Comparison of ENCODE assay signal across 11 cellular contexts in genomic region chr2:218329826-218330651, GRCh38. TPM values are rescaled to one million over a fixed set of nuclear protein-coding genes. Genes with fewer than 3 reads are reported as not detected.
DNase-seq lines count a peak whose midpoint lies in the region; ATAC-seq and TF ChIP-seq lines count a peak whose summit lies in the region.
"Had no signal": no experiment of that assay in that cellular context is flagged by ENCODE, and none has a peak within 500 bp of the region (broad histone marks: within the 10 kb centered on the region; RNA-seq: fewer than 3 reads in every experiment).

No MANE protein-coding gene starts in this region.

- ATAC-seq in HG02973 (IDR thresholded peaks at IDR 0.05; ENCODE audit: unreplicated experiment) = peak; percentile 44
- ATAC-seq: activated naive CD4-positive, alpha-beta T cell treated with anti-CD3 and anti-CD28 coated beads, Interleukin-2, amount 50 U/mL, for 72 hours; T-helper 17 cell had no signal

- no peak overlapping the region for H3K4me3 Mint-ChIP-seq in activated CD4-positive, alpha-beta T cell treated with anti-CD3 and anti-CD28 coated beads, Interleukin-2, amount 10 ng/mL, durations not matched to agents 7 days and 5 days
- H3K4me3 Mint-ChIP-seq: T-helper 17 cell had no signal

- intact Hi-C loops in esophagus muscularis mucosa (cut with DNase I) = no loop called here

- TF ChIP-seq CTCF in esophagus muscularis mucosa (IDR thresholded peaks at IDR 0.05) = no peak
- TF ChIP-seq CTCF in tibial nerve (IDR thresholded peaks at IDR 0.05) = no peak

- H3K27ac ChIP-seq in esophagus muscularis mucosa (replicated peaks in 1 of 4) (no peak overlapping the region), tibial nerve (peak overlapping the region in 3 of 4 donors; percentile 19 to 58 (median 47))

- no peaks in the 10 kb centered on the region for H3K36me3 Mint-ChIP-seq in activated CD4-positive, alpha-beta T cell treated with anti-CD3 and anti-CD28 coated beads, Interleukin-2, amount 10 ng/mL, durations not matched to agents 7 days and 5 days (ENCODE audit: low read depth)
- H3K36me3 Mint-ChIP-seq: activated naive CD4-positive, alpha-beta T cell treated with anti-CD3 and anti-CD28 coated beads, Interleukin-2, amount 50 U/mL, for 72 hours had no signal

- WGBS in esophagus muscularis mucosa = 77% methylated on average over 3 of the region's 8 CpGs
- WGBS in tibial nerve, 2 donors = 43 to 52% methylated on average over 8 of the region's 8 CpGs

- TF ChIP-seq EP300 in esophagus muscularis mucosa (IDR thresholded peaks at IDR 0.05) (no peak), tibial nerve (IDR thresholded peaks at IDR 0.05) (no peak)

- H3K4me1 Mint-ChIP-seq in activated CD4-positive, alpha-beta T cell treated with anti-CD3 and anti-CD28 coated beads, Interleukin-2, amount 10 ng/mL, durations not matched to agents 7 days and 5 days = peaks cover 19% of the 10 kb centered on the region

- no peak for DNase-seq in activated CD4-positive, alpha-beta T cell treated with anti-CD3 and anti-CD28 coated beads, Interleukin-2, amount 10 ng/mL, durations not matched to agents 7 days and 5 days
- DNase-seq in activated CD4-positive, alpha-beta T cell treated with anti-CD3 and anti-CD28 coated beads for 4 hours = no peak
- DNase-seq in esophagus muscularis mucosa (ENCODE audit: extremely low spot score) (peak; percentile 81), tibial nerve (ENCODE audit: low spot score in 2 of 2) (no peak), HuH-7.5 (ENCODE audit: low spot score) (no peak), cerebellum (ENCODE audit: low spot score) (no peak), H7 (no peak)
- DNase-seq: NCI-H1092 treated with DMSO at 0.1 percent for 48 hours, T-helper 17 cell had no signal

- H3K27me3 ChIP-seq in esophagus muscularis mucosa = no peaks in the 10 kb centered on the region
- no peaks in the 10 kb centered on the region for H3K27me3 ChIP-seq in tibial nerve
- no peaks in the 10 kb centered on the region for H3K27me3 ChIP-seq in H7 (ENCODE audit: control insufficient read depth, insufficient read depth, low read length)

- H3K4me1 ChIP-seq in esophagus muscularis mucosa = peaks cover 0 to 8% (median 0%) of the 10 kb centered on the region in 4 donors
- peaks cover 0 to 42% (median 7%) of the 10 kb centered on the region in 4 donors for H3K4me1 ChIP-seq in tibial nerve

- POLR2A ChIA-PET in activated CD4-positive, alpha-beta T cell treated with anti-CD3 and anti-CD28 coated beads, Interleukin-2, amount 10 ng/mL, durations not matched to agents 7 days and 5 days (lab: Charles Lee) = interaction anchor here (0.6 kb wide), 1 partner anchor 114 kb away, joined by 3 read pairs; no protein-coding TSS in a partner anchor

- H3K36me3 ChIP-seq in esophagus muscularis mucosa (no peaks in the 10 kb centered on the region), tibial nerve (no peaks in the 10 kb centered on the region), H7 (replicated peaks; ENCODE audit: control insufficient read depth, insufficient read depth, low read length) (no peaks in the 10 kb centered on the region; the same call in 1 of the 2 replicates)

- H3K4me3 ChIP-seq in esophagus muscularis mucosa (no peak overlapping the region), tibial nerve (no peak overlapping the region), H7 (ENCODE audit: insufficient read depth, low read depth, low read length) (no peak overlapping the region)

- H3K9me3 Mint-ChIP-seq in activated CD4-positive, alpha-beta T cell treated with anti-CD3 and anti-CD28 coated beads, Interleukin-2, amount 10 ng/mL, durations not matched to agents 7 days and 5 days = no peaks in the 10 kb centered on the region
- H3K9me3 Mint-ChIP-seq: activated naive CD4-positive, alpha-beta T cell treated with anti-CD3 and anti-CD28 coated beads, Interleukin-2, amount 50 U/mL, for 72 hours had no signal

- H3K27ac Mint-ChIP-seq in activated CD4-positive, alpha-beta T cell treated with anti-CD3 and anti-CD28 coated beads, Interleukin-2, amount 10 ng/mL, durations not matched to agents 7 days and 5 days = peak overlapping the region; percentile 44
- H3K27ac Mint-ChIP-seq: T-helper 17 cell had no signal

- TF ChIP-seq POLR2A in esophagus muscularis mucosa (IDR thresholded peaks at IDR 0.05; ENCODE audit: low read depth) (no peak), tibial nerve (IDR thresholded peaks at IDR 0.05) (no peak)

- H3K9me3 ChIP-seq in esophagus muscularis mucosa (no peaks in the 10 kb centered on the region), tibial nerve (no peaks in the 10 kb centered on the region)

- H3K27me3 Mint-ChIP-seq in activated CD4-positive, alpha-beta T cell treated with anti-CD3 and anti-CD28 coated beads, Interleukin-2, amount 10 ng/mL, durations not matched to agents 7 days and 5 days = peaks cover 3% of the 10 kb centered on the region
- H3K27me3 Mint-ChIP-seq: T-helper 17 cell had no signal

- CTCF ChIA-PET in activated CD4-positive, alpha-beta T cell treated with anti-CD3 and anti-CD28 coated beads, Interleukin-2, amount 10 ng/mL, durations not matched to agents 7 days and 5 days (lab: Charles Lee) = interaction anchor here (1.3 to 1.5 kb wide), 2 partner anchors 60 to 66 kb away, joined by 3 read pairs; partner anchors contain the start of genes AAMP and PNKD

RNA-seq across cellular contexts. Expression of gene CATIP, which starts 26.6 kb away (rescaled TPM):
- total RNA-seq in activated CD4-positive, alpha-beta T cell treated with anti-CD3 and anti-CD28 coated beads, Interleukin-2, amount 10 ng/mL, durations not matched to agents 7 days and 5 days = not detected
- total RNA-seq in esophagus muscularis mucosa (not detected), tibial nerve (not detected), cerebellum (1.2 TPM)
- 0.76 TPM in 1 of 2 replicates, not detected in the other for total RNA-seq in H7 (2014; rRNA removed; shearing (Covaris generic))
- total RNA-seq: activated naive CD4-positive, alpha-beta T cell treated with anti-CD3 and anti-CD28 coated beads, Interleukin-2, amount 50 U/mL, for 72 hours; T-helper 17 cell had no signal

RNA-seq across cellular contexts. Expression of gene TMBIM1, which starts 37.7 kb away (rescaled TPM):
- 100 to 1,000 TPM in 1 of 2 experiments, 10 to 100 TPM in 1; 99.3 to 101 TPM for total RNA-seq in activated CD4-positive, alpha-beta T cell treated with anti-CD3 and anti-CD28 coated beads, Interleukin-2, amount 10 ng/mL, durations not matched to agents 7 days and 5 days
- total RNA-seq in esophagus muscularis mucosa = 100 to 1,000 TPM; 131 to 238 (median 197) TPM
- 100 to 1,000 TPM; 183 to 282 (median 202) TPM for total RNA-seq in tibial nerve
- 10.7 TPM for total RNA-seq in cerebellum
- total RNA-seq in H7 (2014; rRNA removed; shearing (Covaris generic)) = 34.1 and 35.6 TPM in 2 replicates

RNA-seq across cellular contexts. Expression of gene SLC11A1, which starts 52.0 kb away (rescaled TPM):
- total RNA-seq in activated CD4-positive, alpha-beta T cell treated with anti-CD3 and anti-CD28 coated beads, Interleukin-2, amount 10 ng/mL, durations not matched to agents 7 days and 5 days = under 1 TPM; 0.17 TPM
- 10 to 100 TPM in 2 of 4 donors, 1 to 10 TPM in 2; 5.6 to 38.1 (median 20.7) TPM for total RNA-seq in esophagus muscularis mucosa
- total RNA-seq in tibial nerve = 100 to 1,000 TPM in 1 of 4 donors, 10 to 100 TPM in 3; 19.0 to 213 (median 52.9) TPM
- total RNA-seq in cerebellum = 1.5 TPM
- not detected in 2 replicates for total RNA-seq in H7 (2014; rRNA removed; shearing (Covaris generic))
- total RNA-seq: activated naive CD4-positive, alpha-beta T cell treated with anti-CD3 and anti-CD28 coated beads, Interleukin-2, amount 50 U/mL, for 72 hours had no signal

RNA-seq across cellular contexts. Expression of gene PNKD, which starts 59.7 kb away (rescaled TPM):
- 10 to 100 TPM; 34.0 to 39.1 TPM for total RNA-seq in activated CD4-positive, alpha-beta T cell treated with anti-CD3 and anti-CD28 coated beads, Interleukin-2, amount 10 ng/mL, durations not matched to agents 7 days and 5 days
- total RNA-seq in esophagus muscularis mucosa (10 to 100 TPM; 40.3 to 74.1 (median 56.5) TPM), tibial nerve (10 to 100 TPM; 62.3 to 68.9 (median 63.6) TPM), cerebellum (12.2 TPM)
- 46.5 and 61.3 TPM in 2 replicates for total RNA-seq in H7 (2014; rRNA removed; shearing (Covaris generic))

Comparison
In these comparisons a context has a peak if more than half of its experiments do, and no peak if none do; other contexts are left out.
1. H3K27ac ChIP-seq: peak in tibial nerve (3 of 4); none in esophagus muscularis mucosa (0 of 4).